7 cellular contexts compared by ENCODE assay signal in genomic region chr10:117174439-117175214, GRCh38. TPM values are rescaled to one million over a fixed set of nuclear protein-coding genes. Genes with fewer than 3 reads are reported as not detected.
A peak's percentile ranks its signal among the peaks of the same experiment; 100 is the strongest.
DNase-seq lines count a peak whose midpoint lies in the region; ATAC-seq, FAIRE-seq and TF ChIP-seq lines count a peak whose summit lies in the region.

No MANE protein-coding gene starts in this region.

- H3K4me3 ChIP-seq in astrocyte of the cerebellum (ENCODE audit: low read depth, low read length), result peak overlapping the region; percentile 32
- H3K4me3 ChIP-seq in iPS DF 6.9 (ENCODE audit: low read length), result peak overlapping the region; percentile 31; the same call in 1 of the 2 replicates
- peak overlapping the region; percentile 19 to 39 (median 36) for H3K4me3 ChIP-seq in sigmoid colon

- TF ChIP-seq POLR2A in GM12891 (IDR thresholded peaks at IDR 0.05; ENCODE audit: low read depth, low read length) (no peak), sigmoid colon (IDR thresholded peaks at IDR 0.05) (no peak)

- in situ Hi-C loops in astrocyte of the cerebellum (cut with HindIII; ENCODE audit: low sequenced_read_pairs), result no loop called here

- DNase-seq in GM12891 (ENCODE audit: insufficient read length, low spot score) (no peak), NCI-H1105 (lab: John Stamatoyannopoulos, UW) (peak; percentile 58), T-helper 2 cell (peak; percentile 41 to 76 (median 65)), astrocyte of the cerebellum (ENCODE audit: low read depth) (peak; percentile 60), iPS DF 6.9 (ENCODE audit: low read depth, low spot score) (no peak), sigmoid colon (peak; percentile 81)

- peak; percentile 86 for ATAC-seq in HG02678 (IDR thresholded peaks at IDR 0.05; ENCODE audit: unreplicated experiment)

- H3K9me3 ChIP-seq in iPS DF 6.9 (ENCODE audit: control insufficient read depth, insufficient read depth, low read length) (no peaks in the 10 kb centered on the region), sigmoid colon (no peaks in the 10 kb centered on the region)

- WGBS in iPS DF 6.9 (ENCODE audit: insufficient coverage, insufficient read length), result no CpG with 5 or more reads among the region's 16 CpGs
- 3 to 6% methylated on average over 16 of the region's 16 CpGs for WGBS in sigmoid colon, 2 donors

- H3K27ac ChIP-seq in iPS DF 6.9 (ENCODE audit: low read length), result no peak overlapping the region
- no peak overlapping the region for H3K27ac ChIP-seq in sigmoid colon

- intact Hi-C loops in sigmoid colon (cut with DNase I), result loop anchor here (1.0 kb wide), 1 partner anchor 377 kb away; no protein-coding TSS in a partner anchor

- no peak for TF ChIP-seq EP300 in sigmoid colon (IDR thresholded peaks at IDR 0.05)

- H3K36me3 ChIP-seq in iPS DF 6.9 (ENCODE audit: control insufficient read depth, insufficient read depth, low read length) (no peaks in the 10 kb centered on the region), sigmoid colon (no peaks in the 10 kb centered on the region)

- peak; percentile 48 for FAIRE-seq in GM12891 (lab: Jason Lieb, UNC)

- no peaks in the 10 kb centered on the region for H3K4me1 ChIP-seq in iPS DF 6.9 (ENCODE audit: control insufficient read depth, insufficient read depth, low read length)
- peaks cover 0 to 13% (median 11%) of the 10 kb centered on the region in 4 donors for H3K4me1 ChIP-seq in sigmoid colon

- H3K27me3 ChIP-seq in iPS DF 6.9 (ENCODE audit: control insufficient read depth, insufficient read depth, low read length), result peaks cover 37% of the 10 kb centered on the region
- peaks cover 0 to 61% (median 39%) of the 10 kb centered on the region in 3 donors for H3K27me3 ChIP-seq in sigmoid colon

- peak; percentile 89 for TF ChIP-seq CTCF in astrocyte of the cerebellum (IDR thresholded peaks at IDR 0.05; ENCODE audit: low read depth, low read length, missing control alignments)
- TF ChIP-seq CTCF in sigmoid colon (IDR thresholded peaks at IDR 0.05), result peak in 3 of 4 experiments; percentile 62 to 80 (median 72)

TF ChIP-seq in GM12891, 5 proteins besides CTCF, POLR2A, EP300 and RAD21:
- TF ChIP-seq POLR2AphosphoS5 (IDR thresholded peaks at IDR 0.05; ENCODE audit: low read depth, low read length), result no peak
- TF ChIP-seq PAX5 (IDR thresholded peaks at IDR 0.05; ENCODE audit: insufficient read depth, low read length, severe bottlenecking), result no peak
- TF ChIP-seq SPI1 (IDR thresholded peaks at IDR 0.05; ENCODE audit: low read depth, low read length), result peak; percentile 19; the same call in 1 of the 2 replicates
- TF ChIP-seq TAF1 (IDR thresholded peaks at IDR 0.05; ENCODE audit: low read depth, low read length), result no peak

RNA-seq across cellular contexts. Expression of gene KCNK18, which starts 22.7 kb away (rescaled TPM):
- polyA plus RNA-seq in GM12891 (2012; ENCODE audit: low read depth, missing spikeins), result not detected
- not detected for total RNA-seq in sigmoid colon
- not detected for polyA plus RNA-seq in sigmoid colon

RNA-seq across cellular contexts. Expression of gene VAX1, which starts 36.6 kb away (rescaled TPM):
- not detected for polyA plus RNA-seq in GM12891 (2012; ENCODE audit: low read depth, missing spikeins)
- not detected for total RNA-seq in sigmoid colon
- polyA plus RNA-seq in sigmoid colon, result not detected

Comparison
In these comparisons a context has a peak if more than half of its experiments do, and no peak if none do; other contexts are left out.
1. DNase-seq: peak in NCI-H1105 (single experiment), T-helper 2 cell (5 of 5), astrocyte of the cerebellum (single experiment) and sigmoid colon (single experiment); none in GM12891 (single experiment) and iPS DF 6.9 (single experiment).
2. Peak in every context shown above with its lines, with median percentiles within 50 percentile points of each other: H3K4me3 ChIP-seq.